ENCODE assay signal across 28 cellular contexts in the genomic region with DNA sequence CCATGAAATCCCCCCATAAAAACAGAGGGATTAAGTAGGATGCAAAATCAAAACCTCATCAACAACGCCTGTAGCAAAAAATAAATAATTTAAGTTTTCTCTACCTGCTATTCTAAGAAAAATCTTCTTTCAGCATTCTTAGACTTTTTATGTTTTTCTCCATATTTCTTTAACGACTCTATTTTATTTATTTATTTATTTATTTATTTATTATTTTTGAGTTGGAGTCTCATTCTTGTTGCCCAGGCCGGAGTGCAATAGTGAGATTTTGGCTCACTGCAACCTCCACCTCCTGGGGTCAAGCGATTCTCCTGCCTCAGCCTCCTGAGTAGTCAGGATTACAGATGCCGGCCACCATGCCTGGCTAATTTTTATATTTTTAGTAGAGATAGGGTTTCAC.
"Had no signal": no experiment of that assay in that cellular context is flagged by ENCODE, and none has a peak within 500 bp of the region (broad histone marks: within the 10 kb centered on the region; RNA-seq: fewer than 3 reads in every experiment).

No MANE protein-coding gene starts in this region.

- H3K36me3 ChIP-seq: colonic mucosa, esophagus muscularis mucosa, esophagus squamous epithelium, gastrocnemius medialis, gastroesophageal sphincter, heart left ventricle, heart right ventricle had no signal

- H2AFZ ChIP-seq: hepatocyte had no signal

- H3K4me1 ChIP-seq: colonic mucosa, esophagus muscularis mucosa, esophagus squamous epithelium, gastrocnemius medialis, gastroesophageal sphincter, heart left ventricle, heart right ventricle had no signal

- FAIRE-seq: endometrium, endothelial cell of umbilical vein, frontal cortex had no signal

- H3K4me3 ChIP-seq: colonic mucosa, coronary artery, dorsolateral prefrontal cortex, esophagus muscularis mucosa, esophagus squamous epithelium, gastrocnemius medialis, gastroesophageal sphincter, heart left ventricle, heart right ventricle, hepatocyte had no signal

- H3K27me3 ChIP-seq: colonic mucosa, dorsolateral prefrontal cortex, esophagus muscularis mucosa, esophagus squamous epithelium, foreskin keratinocyte, gastrocnemius medialis, gastroesophageal sphincter, heart left ventricle, heart right ventricle had no signal

- H3K9me3 ChIP-seq: colonic mucosa, esophagus muscularis mucosa, esophagus squamous epithelium, gastrocnemius medialis, gastroesophageal sphincter, heart left ventricle, heart right ventricle had no signal

- H3K79me2 ChIP-seq: hepatocyte had no signal

- H3K4me2 ChIP-seq: hepatocyte had no signal

- DNase-seq: colonic mucosa; cortex of kidney; dermis blood vessel endothelial cell; dorsolateral prefrontal cortex; effector CD4-positive, alpha-beta T cell; effector CD8-positive, alpha-beta T cell; effector memory CD4-positive, alpha-beta T cell; effector memory CD8-positive, alpha-beta T cell; endodermal cell; erythroblast; esophagus squamous epithelium; foreskin fibroblast; foreskin keratinocyte; foreskin melanocyte; gastrocnemius medialis; glutamatergic neuron; head of caudate nucleus; heart left ventricle; heart right ventricle had no signal

- ATAC-seq: effector memory CD8-positive, alpha-beta T cell; esophagus mucosa; foreskin keratinocyte; gastrocnemius medialis; gastroesophageal sphincter; heart left ventricle; heart right ventricle had no signal

- H3K27ac ChIP-seq: colonic mucosa, coronary artery, dorsolateral prefrontal cortex, epithelial cell of prostate, esophagus muscularis mucosa, esophagus squamous epithelium, foreskin keratinocyte, gastrocnemius medialis, gastroesophageal sphincter, heart left ventricle, heart right ventricle, hepatocyte had no signal
